19 cellular contexts compared by ENCODE assay signal in genomic region chr10:89085153-89085552, GRCh38.
DNase-seq lines count a peak whose midpoint lies in the region; ATAC-seq, FAIRE-seq and TF ChIP-seq lines count a peak whose summit lies in the region.
"Had no signal": no experiment of that assay in that cellular context is flagged by ENCODE, and none has a peak within 500 bp of the region (broad histone marks: within the 10 kb centered on the region; RNA-seq: fewer than 3 reads in every experiment).

No MANE protein-coding gene starts in this region.

- H3K36me3 ChIP-seq in lower lobe of right lung, result no peaks in the 10 kb centered on the region
- H3K36me3 ChIP-seq: heart left ventricle had no signal

- peaks cover 30% of the 10 kb centered on the region for H3K4me1 ChIP-seq in lower lobe of right lung

- no peaks in the 10 kb centered on the region for H3K27me3 ChIP-seq in lower lobe of right lung (ENCODE audit: low read depth)
- H3K27me3 ChIP-seq: heart left ventricle had no signal

- peak; percentile 59 to 63 for DNase-seq in AML-193 (lab: John Stamatoyannopoulos, UW)
- no peak for DNase-seq in GM12892 (ENCODE audit: insufficient read length)
- peak; percentile 58 for DNase-seq in NB4 (ENCODE audit: low read depth)
- DNase-seq in lower lobe of right lung, result no peak
- DNase-seq in Ammon's horn (ENCODE audit: low spot score), result no peak
- DNase-seq: activated CD4-positive, alpha-beta T cell treated with anti-CD3 and anti-CD28 coated beads, Interleukin-2, amount 50 U/mL, for 1 hour; activated naive CD4-positive, alpha-beta T cell treated with anti-CD3 and anti-CD28 coated beads, Interleukin-2, amount 10 ng/mL, durations not matched to agents 7 days and 5 days; H7; heart left ventricle; islet precursor cell; mammary epithelial cell; NCI-H1417; stimulated activated CD4-positive, alpha-beta T cell treated with anti-CD3 and anti-CD28 coated beads, Interleukin-4, amount 100 ng/mL, for 4 hours had no signal

- intact Hi-C loops in lower lobe of right lung (cut with DNase I), result no loop called here

- peak; percentile 58 for FAIRE-seq in GM12892 (lab: Jason Lieb, UNC)
- FAIRE-seq: TTC549 had no signal

- H3K4me3 ChIP-seq in NB4 (ENCODE audit: low read depth, low read length), result no peak overlapping the region
- H3K4me3 ChIP-seq in lower lobe of right lung, result no peak overlapping the region
- H3K4me3 ChIP-seq: heart left ventricle had no signal

- peak overlapping the region; percentile 38 for H3K27ac ChIP-seq in lower lobe of right lung
- H3K27ac ChIP-seq: C4-2B, HL-60, RWPE1 had no signal

- TF ChIP-seq CTCF in NB4 (IDR thresholded peaks at IDR 0.05; ENCODE audit: low read depth, low read length), result no peak
- TF ChIP-seq CTCF in lower lobe of right lung (IDR thresholded peaks at IDR 0.05), result no peak

- no peaks in the 10 kb centered on the region for H3K9me3 ChIP-seq in lower lobe of right lung
- H3K9me3 ChIP-seq: heart left ventricle had no signal

- peak; percentile 23 to 54 for ATAC-seq in lower lobe of right lung
- no peak for ATAC-seq in GM21360 (IDR thresholded peaks at IDR 0.05; ENCODE audit: unreplicated experiment)
- ATAC-seq in HG03095 (IDR thresholded peaks at IDR 0.05; ENCODE audit: unreplicated experiment), result no peak
- ATAC-seq: heart left ventricle had no signal

- no peak for TF ChIP-seq POLR2A in GM12892 (IDR thresholded peaks at IDR 0.05; ENCODE audit: low read depth, low read length)
- no peak for TF ChIP-seq POLR2A in NB4 (IDR thresholded peaks at IDR 0.05; ENCODE audit: extremely low read depth, insufficient read length)

Comparison
In these comparisons a context has a peak if more than half of its experiments do, and no peak if none do; other contexts are left out.
1. DNase-seq: peak in AML-193 (2 of 2) and NB4 (single experiment); none in GM12892 (single experiment), lower lobe of right lung (single experiment) and Ammon's horn (single experiment).
2. ATAC-seq: peak in lower lobe of right lung (2 of 2); none in GM21360 (single experiment) and HG03095 (single experiment).